Comparison of ENCODE assay signal across 9 cellular contexts in the genomic region with DNA sequence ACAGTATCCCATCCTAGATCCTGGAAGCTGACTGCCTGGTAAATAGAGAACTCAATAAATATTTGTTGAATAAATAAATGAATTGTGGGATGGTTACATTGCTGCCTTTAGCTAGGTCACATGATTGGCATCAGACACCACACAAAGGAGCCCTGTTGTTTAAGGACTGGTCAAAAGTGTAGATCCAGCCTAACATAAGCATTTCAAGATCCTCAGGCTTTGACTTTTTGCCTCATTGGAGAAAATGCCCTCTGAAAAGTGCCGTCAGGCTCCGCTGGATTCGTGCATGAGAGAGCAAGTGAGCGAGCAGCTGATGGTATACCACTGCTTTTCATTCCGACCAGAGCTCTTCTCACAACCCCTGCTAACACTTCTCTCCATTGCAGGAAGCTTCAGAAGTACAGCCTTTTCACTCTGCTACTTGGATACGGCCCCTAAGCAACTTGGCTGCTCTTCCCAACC. TPM values are rescaled to one million over a fixed set of nuclear protein-coding genes. Genes with fewer than 3 reads are reported as not detected.
DNase-seq lines count a peak whose midpoint lies in the region; ATAC-seq and TF ChIP-seq lines count a peak whose summit lies in the region.
"Had no signal": no experiment of that assay in that cellular context is flagged by ENCODE, and none has a peak within 500 bp of the region (broad histone marks: within the 10 kb centered on the region; RNA-seq: fewer than 3 reads in every experiment).

No MANE protein-coding gene starts in this region.

- H3K36me3 ChIP-seq in sigmoid colon, result no peaks in the 10 kb centered on the region

- intact Hi-C loops in sigmoid colon (cut with DNase I), result loop anchor here (2.0 to 10.0 kb wide), 4 partner anchors 31 to 629 kb away; a partner anchor contains a TSS

- CTCF ChIA-PET in HEK293T (lab: Yijun Ruan, JAX), result interaction anchor here (2.7 kb wide), 1 partner anchor 10 kb away, joined by 19 read pairs; no protein-coding TSS in a partner anchor

- 47 to 50% methylated on average over 6 of the region's 6 CpGs for WGBS in sigmoid colon, 2 donors

- no peak for TF ChIP-seq EP300 in sigmoid colon (IDR thresholded peaks at IDR 0.05)

- peaks cover 0 to 47% (median 28%) of the 10 kb centered on the region in 4 donors for H3K4me1 ChIP-seq in sigmoid colon

- H3K4me3 ChIP-seq in sigmoid colon, result no peak overlapping the region

- H3K27me3 ChIP-seq in sigmoid colon, result no peaks in the 10 kb centered on the region

- DNase-seq in COLO829 (ENCODE audit: low spot score), result peak; percentile 93
- DNase-seq in HEK293T (ENCODE audit: extremely low spot score), result peak; percentile 33
- peak; percentile 6 for DNase-seq in hepatic stellate cell (ENCODE audit: low spot score)
- DNase-seq in sigmoid colon, result no peak
- no peak for DNase-seq in stimulated activated CD4-positive, alpha-beta T cell treated with anti-CD3 and anti-CD28 coated beads, Interleukin-4, amount 100 ng/mL, for 24 hours

- peak overlapping the region; percentile 100 for H3K27ac ChIP-seq in VCaP
- H3K27ac ChIP-seq in sigmoid colon, result peak overlapping the region; percentile 95 to 99 (median 99)

- no peak for TF ChIP-seq CTCF in VCaP (conservative IDR thresholded peaks at IDR 0.05)
- TF ChIP-seq CTCF in sigmoid colon (IDR thresholded peaks at IDR 0.05), result no peak

- no peak for ATAC-seq in HG02759 (IDR thresholded peaks at IDR 0.05; ENCODE audit: unreplicated experiment)
- ATAC-seq in GM19467 (IDR thresholded peaks at IDR 0.05; ENCODE audit: unreplicated experiment), result no peak
- ATAC-seq: HCT116 had no signal

- TF ChIP-seq POLR2A in sigmoid colon (IDR thresholded peaks at IDR 0.05), result no peak

- H3K9me3 ChIP-seq in sigmoid colon, result no peaks in the 10 kb centered on the region

- POLR2A ChIA-PET in HEK293T (lab: Yijun Ruan, JAX), result interaction anchor here (0.9 to 4.7 kb wide), 6 partner anchors 11 to 304 kb away, joined by 3 to 23 read pairs (median 8); a partner anchor contains a TSS

TF ChIP-seq in HEK293T, 16 proteins besides CTCF, POLR2A, EP300 and RAD21:
- TF ChIP-seq, protein P1, sequence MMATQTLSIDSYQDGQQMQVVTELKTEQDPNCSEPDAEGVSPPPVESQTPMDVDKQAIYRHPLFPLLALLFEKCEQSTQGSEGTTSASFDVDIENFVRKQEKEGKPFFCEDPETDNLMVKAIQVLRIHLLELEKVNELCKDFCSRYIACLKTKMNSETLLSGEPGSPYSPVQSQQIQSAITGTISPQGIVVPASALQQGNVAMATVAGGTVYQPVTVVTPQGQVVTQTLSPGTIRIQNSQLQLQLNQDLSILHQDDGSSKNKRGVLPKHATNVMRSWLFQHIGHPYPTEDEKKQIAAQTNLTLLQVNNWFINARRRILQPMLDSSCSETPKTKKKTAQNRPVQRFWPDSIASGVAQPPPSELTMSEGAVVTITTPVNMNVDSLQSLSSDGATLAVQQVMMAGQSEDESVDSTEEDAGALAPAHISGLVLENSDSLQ (IDR thresholded peaks at IDR 0.05), result no peak
- TF ChIP-seq NFRKB (IDR thresholded peaks at IDR 0.05), result no peak
- no peak for TF ChIP-seq SP1 (IDR thresholded peaks at IDR 0.05)
- no peak for TF ChIP-seq ELF4 (IDR thresholded peaks at IDR 0.05)
- TF ChIP-seq FOXM1 (IDR thresholded peaks at IDR 0.05; ENCODE audit: borderline replicate concordance), result no peak
- TF ChIP-seq ZNF384 (IDR thresholded peaks at IDR 0.05), result no peak
- no peak for TF ChIP-seq FOXA1 (IDR thresholded peaks at IDR 0.05)
- TF ChIP-seq ARNT (IDR thresholded peaks at IDR 0.05), result no peak
- TF ChIP-seq FOXK2 (IDR thresholded peaks at IDR 0.05), result no peak
- no peak for TF ChIP-seq LEF1 (IDR thresholded peaks at IDR 0.05; ENCODE audit: borderline replicate concordance)
- TF ChIP-seq CTBP1 (IDR thresholded peaks at IDR 0.05; ENCODE audit: borderline replicate concordance), result no peak
- no peak for TF ChIP-seq TARDBP (IDR thresholded peaks at IDR 0.05)
- TF ChIP-seq BHLHE40 (IDR thresholded peaks at IDR 0.05; ENCODE audit: borderline replicate concordance), result no peak
- TF ChIP-seq HDGF (IDR thresholded peaks at IDR 0.05; ENCODE audit: borderline replicate concordance), result no peak
- no peak for TF ChIP-seq SUZ12 (IDR thresholded peaks at IDR 0.05)
- no peak for TF ChIP-seq L3MBTL2 (conservative IDR thresholded peaks at IDR 0.05)
TF ChIP-seq in HEK293T: peak in this region for 0.

RNA-seq across cellular contexts. Expression of a gene that starts 1.3 kb away (rescaled TPM):
- 10 to 100 TPM; 32.4 to 49.4 (median 42.9) TPM for total RNA-seq in sigmoid colon
- 10 to 100 TPM; 12.0 to 15.5 (median 14.6) TPM for polyA plus RNA-seq in sigmoid colon

RNA-seq across cellular contexts. Expression of a gene that starts 31.6 kb away (rescaled TPM):
- total RNA-seq in sigmoid colon, result 1 to 10 TPM; 1.9 to 3.3 (median 2.2) TPM
- polyA plus RNA-seq in sigmoid colon, result 1 to 10 TPM; 1.6 to 2.5 (median 1.8) TPM

RNA-seq across cellular contexts. Expression of a gene that starts 55.5 kb away (rescaled TPM):
- total RNA-seq in sigmoid colon, result 10 to 100 TPM; 12.5 to 25.8 (median 18.6) TPM
- polyA plus RNA-seq in sigmoid colon, result 1 to 10 TPM; 2.5 to 7.5 (median 4.2) TPM

Comparison
In these comparisons a context has a peak if more than half of its experiments do, and no peak if none do; other contexts are left out.
1. DNase-seq: peak in COLO829 (single experiment), HEK293T (single experiment) and hepatic stellate cell (single experiment); none in sigmoid colon (single experiment) and stimulated activated CD4-positive, alpha-beta T cell treated with anti-CD3 and anti-CD28 coated beads, Interleukin-4, amount 100 ng/mL, for 24 hours (single experiment).